In genomic region chr6:111411978-111412574, GRCh38 we compare ENCODE assay signal across 11 cellular contexts.
DNase-seq lines count a peak whose midpoint lies in the region; ATAC-seq lines count a peak whose summit lies in the region.
"Had no signal": no experiment of that assay in that cellular context is flagged by ENCODE, and none has a peak within 500 bp of the region (broad histone marks: within the 10 kb centered on the region; RNA-seq: fewer than 3 reads in every experiment).

No MANE protein-coding gene starts in this region.

- no peak for DNase-seq in left ventricle myocardium superior
- DNase-seq in EL, result no peak
- no peak for DNase-seq in activated naive CD4-positive, alpha-beta T cell treated with anti-CD3 and anti-CD28 coated beads, Interleukin-2, amount 50 U/mL, for 16 hours
- no peak for DNase-seq in stimulated activated CD4-positive, alpha-beta T cell treated with anti-CD3 and anti-CD28 coated beads, Interleukin-12 subunit alpha, Interleukin-12 subunit beta, amount 100 ng/mL, for 4 hours
- DNase-seq: CD8-positive, alpha-beta memory T cell; NCI-H1417 treated with DMSO at 0.1 percent for 48 hours; posterior cingulate gyrus had no signal

- ATAC-seq in GM18519 (IDR thresholded peaks at IDR 0.05; ENCODE audit: low FRiP score, unreplicated experiment), result peak; percentile 48
- ATAC-seq in GM21723 (IDR thresholded peaks at IDR 0.05; ENCODE audit: unreplicated experiment), result peak; percentile 68
- ATAC-seq in HG03378 (IDR thresholded peaks at IDR 0.05; ENCODE audit: unreplicated experiment), result peak; percentile 69
- ATAC-seq in left ventricle myocardium superior, result peak; percentile 42
- no peak for ATAC-seq in HG03439 (IDR thresholded peaks at IDR 0.05; ENCODE audit: unreplicated experiment)

- intact Hi-C loops in left ventricle myocardium superior (cut with micrococcal nuclease), result no loop called here
